ENCODE assay signal across 15 cellular contexts in genomic region chr5:60598424-60598823, GRCh38.
DNase-seq lines count a peak whose midpoint lies in the region; ATAC-seq, FAIRE-seq and TF ChIP-seq lines count a peak whose summit lies in the region.
"Had no signal": no experiment of that assay in that cellular context is flagged by ENCODE, and none has a peak within 500 bp of the region (broad histone marks: within the 10 kb centered on the region; RNA-seq: fewer than 3 reads in every experiment).

No MANE protein-coding gene starts in this region.

- no peaks in the 10 kb centered on the region for H3K36me3 Mint-ChIP-seq in astrocyte (ENCODE audit: low read depth, unreplicated experiment)
- H3K36me3 Mint-ChIP-seq in CD8-positive, alpha-beta memory T cell = no peaks in the 10 kb centered on the region
- H3K36me3 Mint-ChIP-seq in activated naive CD8-positive, alpha-beta T cell treated with anti-CD3 and anti-CD28 coated beads for 36 hours = peaks cover 2% of the 10 kb centered on the region
- H3K36me3 Mint-ChIP-seq: naive thymus-derived CD8-positive, alpha-beta T cell had no signal

- ATAC-seq in GM18517 (IDR thresholded peaks at IDR 0.05; ENCODE audit: unreplicated experiment) = peak; percentile 66
- ATAC-seq in GM21423 (IDR thresholded peaks at IDR 0.05; ENCODE audit: unreplicated experiment) = peak; percentile 56
- ATAC-seq in HG03064 (IDR thresholded peaks at IDR 0.05; ENCODE audit: low read depth, unreplicated experiment) = peak; percentile 55
- ATAC-seq in HG02973 (IDR thresholded peaks at IDR 0.05; ENCODE audit: unreplicated experiment) = no peak
- ATAC-seq: foreskin keratinocyte; naive thymus-derived CD8-positive, alpha-beta T cell had no signal

- no peak for TF ChIP-seq CTCF in astrocyte (IDR thresholded peaks at IDR 0.05; ENCODE audit: insufficient read depth, low read depth, low read length)

- H3K27ac Mint-ChIP-seq in astrocyte (ENCODE audit: unreplicated experiment) = no peak overlapping the region
- no peak overlapping the region for H3K27ac Mint-ChIP-seq in CD8-positive, alpha-beta memory T cell
- no peak overlapping the region for H3K27ac Mint-ChIP-seq in activated naive CD8-positive, alpha-beta T cell treated with anti-CD3 and anti-CD28 coated beads for 36 hours
- H3K27ac Mint-ChIP-seq: activated naive CD4-positive, alpha-beta T cell treated with anti-CD3 and anti-CD28 coated beads, Interleukin-2, amount 50 U/mL, for 72 hours had no signal

- no peak overlapping the region for H3K27ac ChIP-seq in astrocyte (ENCODE audit: low read depth, low read length)
- H3K27ac ChIP-seq in CD8-positive, alpha-beta memory T cell (ENCODE audit: low read depth, low read length) = no peak overlapping the region
- H3K27ac ChIP-seq: foreskin keratinocyte, transverse colon had no signal

- no peaks in the 10 kb centered on the region for H3K79me2 ChIP-seq in astrocyte (ENCODE audit: insufficient read depth, low read length)

- no peaks in the 10 kb centered on the region for H3K27me3 Mint-ChIP-seq in astrocyte (ENCODE audit: low read depth, unreplicated experiment)
- H3K27me3 Mint-ChIP-seq in CD8-positive, alpha-beta memory T cell = no peaks in the 10 kb centered on the region
- H3K27me3 Mint-ChIP-seq in activated naive CD8-positive, alpha-beta T cell treated with anti-CD3 and anti-CD28 coated beads for 36 hours = peaks cover 4% of the 10 kb centered on the region
- H3K27me3 Mint-ChIP-seq: naive thymus-derived CD8-positive, alpha-beta T cell had no signal

- no peaks in the 10 kb centered on the region for H3K4me1 Mint-ChIP-seq in astrocyte (ENCODE audit: low read depth, unreplicated experiment)
- peaks cover 13 to 20% (median 18%) of the 10 kb centered on the region in 3 donors for H3K4me1 Mint-ChIP-seq in CD8-positive, alpha-beta memory T cell
- peaks cover 12% of the 10 kb centered on the region for H3K4me1 Mint-ChIP-seq in activated naive CD8-positive, alpha-beta T cell treated with anti-CD3 and anti-CD28 coated beads for 36 hours

- no peaks in the 10 kb centered on the region for H3K27me3 ChIP-seq in astrocyte (ENCODE audit: insufficient read depth, low read length)
- no peaks in the 10 kb centered on the region for H3K27me3 ChIP-seq in CD8-positive, alpha-beta memory T cell (ENCODE audit: insufficient read depth, low read length, poor library complexity, severe bottlenecking)
- H3K27me3 ChIP-seq: foreskin keratinocyte, transverse colon had no signal

- no peak overlapping the region for H3K9ac ChIP-seq in astrocyte (ENCODE audit: low read length)

- POLR2A ChIA-PET in CD8-positive, alpha-beta memory T cell (lab: Charles Lee) = no interaction called here

- H2AFZ ChIP-seq in astrocyte (ENCODE audit: low read depth, low read length) = no peak overlapping the region

- CTCF ChIA-PET in CD8-positive, alpha-beta memory T cell (lab: Charles Lee) = no interaction called here

- no peak overlapping the region for H3K4me3 Mint-ChIP-seq in astrocyte (ENCODE audit: unreplicated experiment)
- H3K4me3 Mint-ChIP-seq in CD8-positive, alpha-beta memory T cell = no peak overlapping the region
- H3K4me3 Mint-ChIP-seq in activated naive CD8-positive, alpha-beta T cell treated with anti-CD3 and anti-CD28 coated beads for 36 hours = no peak overlapping the region

- H3K9me3 ChIP-seq in astrocyte (ENCODE audit: insufficient read depth, low read depth, low read length) = no peaks in the 10 kb centered on the region
- no peaks in the 10 kb centered on the region for H3K9me3 ChIP-seq in CD8-positive, alpha-beta memory T cell (ENCODE audit: low read length)
- H3K9me3 ChIP-seq: transverse colon had no signal

- peaks cover 3% of the 10 kb centered on the region for H3K9me3 Mint-ChIP-seq in astrocyte (ENCODE audit: unreplicated experiment)
- no peaks in the 10 kb centered on the region for H3K9me3 Mint-ChIP-seq in CD8-positive, alpha-beta memory T cell
- H3K9me3 Mint-ChIP-seq in activated naive CD8-positive, alpha-beta T cell treated with anti-CD3 and anti-CD28 coated beads for 36 hours = no peaks in the 10 kb centered on the region
- H3K9me3 Mint-ChIP-seq: naive thymus-derived CD8-positive, alpha-beta T cell had no signal

- no peak for DNase-seq in astrocyte (ENCODE audit: low read depth)
- no peak for DNase-seq in CD8-positive, alpha-beta memory T cell
- no peak for DNase-seq in DMS 273 (lab: John Stamatoyannopoulos, UW; ENCODE audit: unreplicated experiment)
- DNase-seq in activated naive CD8-positive, alpha-beta T cell treated with anti-CD3 and anti-CD28 coated beads for 36 hours = no peak
- DNase-seq: foreskin keratinocyte; naive thymus-derived CD8-positive, alpha-beta T cell; NCI-H146; transverse colon had no signal

- no peak overlapping the region for H3K4me3 ChIP-seq in astrocyte (ENCODE audit: insufficient read depth, low read depth, low read length)
- H3K4me3 ChIP-seq in CD8-positive, alpha-beta memory T cell (ENCODE audit: low read length) = no peak overlapping the region
- H3K4me3 ChIP-seq: transverse colon had no signal

- H4K20me1 ChIP-seq in astrocyte (ENCODE audit: insufficient read depth, low read length) = no peaks in the 10 kb centered on the region

- H3K4me2 ChIP-seq in astrocyte (ENCODE audit: low read length) = no peak overlapping the region

- H3K4me1 ChIP-seq in astrocyte (ENCODE audit: insufficient read depth, low read length) = no peaks in the 10 kb centered on the region
- no peaks in the 10 kb centered on the region for H3K4me1 ChIP-seq in CD8-positive, alpha-beta memory T cell (ENCODE audit: insufficient read depth, low read length)
- H3K4me1 ChIP-seq: foreskin keratinocyte had no signal

- peak; percentile 71 for FAIRE-seq in astrocyte (lab: Jason Lieb, UNC)
- FAIRE-seq: H54, keratinocyte had no signal

- H3K36me3 ChIP-seq in astrocyte (ENCODE audit: insufficient read depth, low read length) = no peaks in the 10 kb centered on the region
- H3K36me3 ChIP-seq in CD8-positive, alpha-beta memory T cell (ENCODE audit: insufficient read depth, low read length) = no peaks in the 10 kb centered on the region
- H3K36me3 ChIP-seq: transverse colon had no signal
